In the genomic region with DNA sequence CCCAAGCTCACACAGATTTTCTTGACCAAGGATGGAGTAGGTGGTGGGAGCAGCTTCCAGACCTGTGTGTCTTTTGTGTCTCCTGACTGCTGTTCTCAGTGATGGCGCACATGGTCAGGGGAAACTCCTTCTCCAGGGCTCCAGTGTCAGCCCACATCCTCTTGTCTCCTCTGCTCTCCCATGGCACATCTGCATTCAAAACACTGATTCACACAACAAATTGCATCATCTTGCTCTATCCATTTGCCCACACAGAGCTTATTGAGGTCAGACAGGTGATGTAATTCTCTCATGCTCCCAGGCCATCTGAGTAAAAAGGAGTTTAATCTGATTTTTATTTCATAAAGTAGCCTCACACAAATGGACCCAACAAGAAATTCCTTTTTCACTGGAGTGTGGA, we compare ENCODE assay signal across 30 cellular contexts. TPM values are rescaled to one million over a fixed set of nuclear protein-coding genes. Genes with fewer than 3 reads are reported as not detected.
"Had no signal": no experiment of that assay in that cellular context is flagged by ENCODE, and none has a peak within 500 bp of the region (broad histone marks: within the 10 kb centered on the region; RNA-seq: fewer than 3 reads in every experiment).

No MANE protein-coding gene starts in this region.

- H3K27ac Mint-ChIP-seq: activated CD8-positive, alpha-beta T cell treated with anti-CD3 and anti-CD28 coated beads, Interleukin-2, amount 10 ng/mL, durations not matched to agents 7 days and 5 days; activated naive CD4-positive, alpha-beta T cell treated with anti-CD3 and anti-CD28 coated beads, Interleukin-2, amount 50 U/mL, for 24 hours; activated T-cell treated with anti-CD3 and anti-CD28 coated beads, Interleukin-2, amount 50 U/mL, for 24 hours; activated T-helper 1 cell treated with anti-CD3 and anti-CD28 coated beads, Interleukin-12 subunit alpha, Interleukin-12 subunit beta, Interleukin-2, Interleukin-4 antibody, amounts not matched to agents 30 ng/mL and 10 ng/mL and 1 ng/mL, durations not matched to agents 14 hours and 24 hours and 36 hours; IgD-negative memory B cell; WTC11 had no signal

- FAIRE-seq: RCC 7860 had no signal

- H3K36me3 ChIP-seq: ascending aorta, SJSA1 had no signal

- H3K4me3 Mint-ChIP-seq: activated CD8-positive, alpha-beta T cell treated with anti-CD3 and anti-CD28 coated beads, Interleukin-2, amount 10 ng/mL, durations not matched to agents 7 days and 5 days; activated naive CD4-positive, alpha-beta T cell treated with anti-CD3 and anti-CD28 coated beads, Interleukin-2, amount 50 U/mL, for 24 hours; activated T-cell treated with anti-CD3 and anti-CD28 coated beads, Interleukin-2, amount 50 U/mL, for 24 hours; activated T-helper 1 cell treated with anti-CD3 and anti-CD28 coated beads, Interleukin-12 subunit alpha, Interleukin-12 subunit beta, Interleukin-2, Interleukin-4 antibody, amounts not matched to agents 30 ng/mL and 10 ng/mL and 1 ng/mL, durations not matched to agents 14 hours and 24 hours and 36 hours; central memory CD8-positive, alpha-beta T cell; IgD-negative memory B cell; WTC11 had no signal

- H3K9me3 Mint-ChIP-seq: central memory CD8-positive, alpha-beta T cell had no signal

- H3K9ac ChIP-seq: KMS-11 had no signal

- H3K4me1 Mint-ChIP-seq: activated naive CD4-positive, alpha-beta T cell treated with anti-CD3 and anti-CD28 coated beads, Interleukin-2, amount 50 U/mL, for 24 hours; central memory CD8-positive, alpha-beta T cell; IgD-negative memory B cell; WTC11 had no signal

- H3K4me1 ChIP-seq: ascending aorta, body of pancreas, SJSA1 had no signal

- H3K36me3 Mint-ChIP-seq: activated naive CD4-positive, alpha-beta T cell treated with anti-CD3 and anti-CD28 coated beads, Interleukin-2, amount 50 U/mL, for 24 hours; IgD-negative memory B cell had no signal

- H3K4me2 ChIP-seq: KMS-11 had no signal

- ATAC-seq: activated CD8-positive, alpha-beta T cell treated with anti-CD3 and anti-CD28 coated beads, Interleukin-2, amount 10 ng/mL, durations not matched to agents 7 days and 5 days; body of pancreas; WTC11 had no signal

- H3K4me3 ChIP-seq: ascending aorta, body of pancreas, SJSA1 had no signal

- H3K27me3 Mint-ChIP-seq: activated naive CD4-positive, alpha-beta T cell treated with anti-CD3 and anti-CD28 coated beads, Interleukin-2, amount 50 U/mL, for 24 hours; activated T-cell treated with anti-CD3 and anti-CD28 coated beads, Interleukin-2, amount 50 U/mL, for 24 hours; central memory CD8-positive, alpha-beta T cell; IgD-negative memory B cell had no signal

- DNase-seq: activated CD4-positive, alpha-beta T cell treated with anti-CD3 and anti-CD28 coated beads for 48 hours; activated CD4-positive, alpha-beta T cell treated with anti-CD3 and anti-CD28 coated beads, Interleukin-2, amount 50 U/mL, for 4 hours; activated CD4-positive, CD25-positive, alpha-beta regulatory T cell treated with anti-CD3 and anti-CD28 coated beads, Interleukin-2, amount 50 U/mL, for 72 hours; activated CD8-positive, alpha-beta T cell treated with anti-CD3 and anti-CD28 coated beads, Interleukin-2, amount 10 ng/mL, durations not matched to agents 7 days and 5 days; activated effector memory CD4-positive, alpha-beta T cell treated with Interleukin-2 at 50 U/mL for 16 hours; activated naive CD4-positive, alpha-beta T cell; activated T-cell treated with anti-CD3 and anti-CD28 coated beads, Interleukin-2, amount 50 U/mL, for 24 hours; amniotic stem cell; body of pancreas; NCI-H1048; NCI-H146; NCI-H187 treated with DMSO at 0.1 percent for 48 hours; NCI-H2081 treated with DMSO at 0.1 percent for 48 hours; NCI-H2227 treated with DMSO at 0.1 percent for 48 hours; NCI-H446 treated with DMSO at 0.1 percent for 48 hours; NCI-H524 treated with DMSO at 0.1 percent for 48 hours; NCI-H774; NK-92 treated with Interleukin-12 subunit alpha and Interleukin-12 subunit beta, amount 100 ng/mL, for 24 hours; SHP77; T-helper 1 cell had no signal

- H3K27ac ChIP-seq: ascending aorta, body of pancreas, KMS-11, SJSA1 had no signal

- H3K27me3 ChIP-seq: ascending aorta, body of pancreas, SJSA1 had no signal

- H3K9me3 ChIP-seq: ascending aorta, body of pancreas, SJSA1 had no signal

RNA-seq across cellular contexts. Expression of a gene that starts 21.9 kb away (rescaled TPM):
- total RNA-seq: activated CD8-positive, alpha-beta T cell treated with anti-CD3 and anti-CD28 coated beads, Interleukin-2, amount 10 ng/mL, durations not matched to agents 7 days and 5 days; activated T-helper 1 cell treated with anti-CD3 and anti-CD28 coated beads, Interleukin-12 subunit alpha, Interleukin-12 subunit beta, Interleukin-2, Interleukin-4 antibody, amounts not matched to agents 30 ng/mL and 10 ng/mL and 1 ng/mL, durations not matched to agents 14 hours and 24 hours and 36 hours; MCF 10A; SJSA1; WTC11 had no signal
- polyA plus RNA-seq: IgD-negative memory B cell had no signal
